In genomic region chr6:26430787-26431186, GRCh38 we compare ENCODE assay signal across 20 cellular contexts. TPM values are rescaled to one million over a fixed set of nuclear protein-coding genes. Genes with fewer than 3 reads are reported as not detected.
DNase-seq lines count a peak whose midpoint lies in the region; ATAC-seq, FAIRE-seq and TF ChIP-seq lines count a peak whose summit lies in the region.
"Had no signal": no experiment of that assay in that cellular context is flagged by ENCODE, and none has a peak within 500 bp of the region (broad histone marks: within the 10 kb centered on the region; RNA-seq: fewer than 3 reads in every experiment).

No MANE protein-coding gene starts in this region.

- H3K4me3 Mint-ChIP-seq in MCF 10A (ENCODE audit: unreplicated experiment) (no peak overlapping the region), astrocyte (ENCODE audit: unreplicated experiment) (peak overlapping the region; percentile 34), neural crest cell (no peak overlapping the region)
- H3K4me3 Mint-ChIP-seq in stimulated activated effector memory CD8-positive, alpha-beta T cell treated with anti-CD3 and anti-CD28 coated beads, Interleukin-12 subunit alpha, Interleukin-12 subunit beta, amount 100 ng/mL, for 72 hours, result no peak overlapping the region
- H3K4me3 Mint-ChIP-seq: B cell; CD8-positive, alpha-beta T cell; GM23338; HFFc6 had no signal

- no peaks in the 10 kb centered on the region for H3K79me2 ChIP-seq in astrocyte (ENCODE audit: insufficient read depth, low read length)

- no peaks in the 10 kb centered on the region for H3K36me3 ChIP-seq in breast epithelium
- H3K36me3 ChIP-seq in astrocyte (ENCODE audit: insufficient read depth, low read length), result peaks cover 29% of the 10 kb centered on the region

- DNase-seq in MCF 10A (ENCODE audit: unreplicated experiment), result no peak
- no peak for DNase-seq in breast epithelium (ENCODE audit: low spot score in 2 of 2)
- no peak for DNase-seq in astrocyte (ENCODE audit: low read depth)
- DNase-seq in neural crest cell (ENCODE audit: low read depth, low spot score), result no peak
- no peak for DNase-seq in stimulated activated effector memory CD8-positive, alpha-beta T cell treated with anti-CD3 and anti-CD28 coated beads, Interleukin-12 subunit alpha, Interleukin-12 subunit beta, amount 100 ng/mL, for 72 hours (ENCODE audit: low spot score in 2 of 2)
- no peak for DNase-seq in NCI-H1436 (lab: John Stamatoyannopoulos, UW)
- no peak for DNase-seq in activated naive CD4-positive, alpha-beta T cell treated with anti-CD3 and anti-CD28 coated beads, Interleukin-2, amount 50 U/mL, for 16 hours
- no peak for DNase-seq in NCI-H2029 treated with DMSO at 0.1 percent for 48 hours (lab: John Stamatoyannopoulos, UW)
- DNase-seq: 8988T; Calu3; CD8-positive, alpha-beta T cell; DMS79 treated with DMSO at 0.1 percent for 48 hours; GF-D8; HFFc6 had no signal

- ATAC-seq in stimulated activated effector memory CD8-positive, alpha-beta T cell treated with anti-CD3 and anti-CD28 coated beads, Interleukin-12 subunit alpha, Interleukin-12 subunit beta, amount 100 ng/mL, for 72 hours, result no peak
- ATAC-seq: CD8-positive, alpha-beta T cell; GM23338; HCT116 had no signal

- H3K27me3 ChIP-seq in breast epithelium (no peaks in the 10 kb centered on the region), astrocyte (ENCODE audit: insufficient read depth, low read length) (no peaks in the 10 kb centered on the region)
- H3K27me3 ChIP-seq: BLaER1 treated with 17β-estradiol and CSF1 and Interleukin-3, amounts not matched to agents 10 nM and 100 nM had no signal

- H3K36me3 Mint-ChIP-seq in MCF 10A (ENCODE audit: insufficient read depth, unreplicated experiment), result peaks cover 38% of the 10 kb centered on the region
- peaks cover 55% of the 10 kb centered on the region for H3K36me3 Mint-ChIP-seq in astrocyte (ENCODE audit: low read depth, unreplicated experiment)
- peaks cover 70% of the 10 kb centered on the region for H3K36me3 Mint-ChIP-seq in neural crest cell (ENCODE audit: low read depth)
- peaks cover 6% of the 10 kb centered on the region for H3K36me3 Mint-ChIP-seq in stimulated activated effector memory CD8-positive, alpha-beta T cell treated with anti-CD3 and anti-CD28 coated beads, Interleukin-12 subunit alpha, Interleukin-12 subunit beta, amount 100 ng/mL, for 72 hours

- H3K27ac ChIP-seq in breast epithelium (no peak overlapping the region), astrocyte (ENCODE audit: low read depth, low read length) (no peak overlapping the region)

- H3K27ac Mint-ChIP-seq in MCF 10A (ENCODE audit: low read depth, unreplicated experiment) (peak overlapping the region; percentile 84), astrocyte (ENCODE audit: unreplicated experiment) (no peak overlapping the region), neural crest cell (ENCODE audit: unreplicated experiment) (peak overlapping the region; percentile 35)
- H3K27ac Mint-ChIP-seq in stimulated activated effector memory CD8-positive, alpha-beta T cell treated with anti-CD3 and anti-CD28 coated beads, Interleukin-12 subunit alpha, Interleukin-12 subunit beta, amount 100 ng/mL, for 72 hours, result peak overlapping the region; percentile 8
- H3K27ac Mint-ChIP-seq: B cell; CD8-positive, alpha-beta T cell; GM23338; HFFc6 had no signal

- H4K20me1 ChIP-seq in astrocyte (ENCODE audit: insufficient read depth, low read length), result no peaks in the 10 kb centered on the region
- H4K20me1 ChIP-seq: BLaER1 treated with 17β-estradiol and CSF1 and Interleukin-3, amounts not matched to agents 10 nM and 100 nM had no signal

- BruUV-seq in MCF 10A (replicated peaks; lab: Mats Ljungman, UMichigan), result no TSS peak

- no peak for TF ChIP-seq POLR2A in breast epithelium (IDR thresholded peaks at IDR 0.05)

- no peak for FAIRE-seq in astrocyte (lab: Jason Lieb, UNC)
- FAIRE-seq: H54, HTR-8/SVneo had no signal

- no peak for TF ChIP-seq CTCF in MCF 10A (IDR thresholded peaks at IDR 0.05; ENCODE audit: unreplicated experiment)
- no peak for TF ChIP-seq CTCF in breast epithelium (IDR thresholded peaks at IDR 0.05)
- no peak for TF ChIP-seq CTCF in astrocyte (IDR thresholded peaks at IDR 0.05; ENCODE audit: insufficient read depth, low read depth, low read length)
- TF ChIP-seq CTCF in neural crest cell (conservative IDR thresholded peaks at IDR 0.05), result no peak

- peaks cover 12% of the 10 kb centered on the region for H3K9me3 Mint-ChIP-seq in MCF 10A (ENCODE audit: unreplicated experiment)
- H3K9me3 Mint-ChIP-seq in astrocyte (ENCODE audit: unreplicated experiment), result peaks cover 16% of the 10 kb centered on the region
- peaks cover 14% of the 10 kb centered on the region for H3K9me3 Mint-ChIP-seq in neural crest cell
- H3K9me3 Mint-ChIP-seq in stimulated activated effector memory CD8-positive, alpha-beta T cell treated with anti-CD3 and anti-CD28 coated beads, Interleukin-12 subunit alpha, Interleukin-12 subunit beta, amount 100 ng/mL, for 72 hours, result peaks cover 8% of the 10 kb centered on the region

- no peaks in the 10 kb centered on the region for H3K27me3 Mint-ChIP-seq in MCF 10A (ENCODE audit: insufficient read depth, unreplicated experiment)
- H3K27me3 Mint-ChIP-seq in astrocyte (ENCODE audit: low read depth, unreplicated experiment), result no peaks in the 10 kb centered on the region
- no peaks in the 10 kb centered on the region for H3K27me3 Mint-ChIP-seq in neural crest cell (ENCODE audit: low read depth)
- H3K27me3 Mint-ChIP-seq: B cell had no signal

- H3K4me2 ChIP-seq in astrocyte (ENCODE audit: low read length), result no peak overlapping the region
- H3K4me2 ChIP-seq: GM23338 had no signal

- no peak overlapping the region for H2AFZ ChIP-seq in astrocyte (ENCODE audit: low read depth, low read length)
- H2AFZ ChIP-seq: GM23338 had no signal

- CTCF ChIA-PET in MCF 10A (lab: Yijun Ruan, JAX), result interaction anchor here (0.6 kb wide), 1 partner anchor 89 kb away, joined by 3 read pairs; no protein-coding TSS in a partner anchor

- POLR2A ChIA-PET in MCF 10A (lab: Yijun Ruan, JAX), result interaction anchor here (0.5 to 1.0 kb wide), 3 partner anchors 7 to 10 kb away, joined by 3 read pairs; no protein-coding TSS in a partner anchor

- H3K4me1 ChIP-seq in breast epithelium, result no peaks in the 10 kb centered on the region
- peaks cover 3% of the 10 kb centered on the region for H3K4me1 ChIP-seq in astrocyte (ENCODE audit: insufficient read depth, low read length)

- H3K4me1 Mint-ChIP-seq in MCF 10A (ENCODE audit: insufficient read depth, unreplicated experiment), result peaks cover 28% of the 10 kb centered on the region
- no peaks in the 10 kb centered on the region for H3K4me1 Mint-ChIP-seq in astrocyte (ENCODE audit: low read depth, unreplicated experiment)
- no peaks in the 10 kb centered on the region for H3K4me1 Mint-ChIP-seq in neural crest cell
- peaks cover 10% of the 10 kb centered on the region for H3K4me1 Mint-ChIP-seq in stimulated activated effector memory CD8-positive, alpha-beta T cell treated with anti-CD3 and anti-CD28 coated beads, Interleukin-12 subunit alpha, Interleukin-12 subunit beta, amount 100 ng/mL, for 72 hours
- H3K4me1 Mint-ChIP-seq: B cell, GM23338 had no signal

- no peak overlapping the region for H3K4me3 ChIP-seq in breast epithelium
- H3K4me3 ChIP-seq in astrocyte (ENCODE audit: insufficient read depth, low read depth, low read length), result no peak overlapping the region
- H3K4me3 ChIP-seq: BLaER1 treated with 17β-estradiol and CSF1 and Interleukin-3, amounts not matched to agents 10 nM and 100 nM; GM23338 had no signal

- no peak overlapping the region for H3K9ac ChIP-seq in astrocyte (ENCODE audit: low read length)
- H3K9ac ChIP-seq: BLaER1 treated with 17β-estradiol and CSF1 and Interleukin-3, amounts not matched to agents 10 nM and 100 nM had no signal

- H3K9me3 ChIP-seq in breast epithelium (peaks cover 5 to 6% of the 10 kb centered on the region in 2 donors), astrocyte (ENCODE audit: insufficient read depth, low read depth, low read length) (no peaks in the 10 kb centered on the region)

- intact Hi-C loops in MCF 10A (cut with micrococcal nuclease), result no loop called here
- intact Hi-C loops in breast epithelium (cut with DNase I; ENCODE audit: low total_unique reads), result loop anchor here (10.0 kb wide), 1 partner anchor 666 kb away; no protein-coding TSS in a partner anchor

RNA-seq across cellular contexts. Expression of gene BTN3A3, which starts 9.5 kb away (rescaled TPM):
- total RNA-seq in MCF 10A (2022) (7.4 and 9.8 TPM in 2 replicates), breast epithelium (10 to 100 TPM in 2 of 3 donors, 1 to 10 TPM in 1; 7.4 to 18.0 (median 12.5) TPM), astrocyte (4.7 and 6.2 TPM in 2 replicates), neural crest cell (4.2 and 5.1 TPM in 2 replicates)

RNA-seq across cellular contexts. Expression of gene BTN2A1, which starts 27.0 kb away (rescaled TPM):
- total RNA-seq in MCF 10A (2022) (14.6 and 16.9 TPM in 2 replicates), breast epithelium (10 to 100 TPM; 10.6 to 19.6 (median 14.1) TPM), astrocyte (50.4 and 51.5 TPM in 2 replicates), neural crest cell (25.2 and 25.8 TPM in 2 replicates)

RNA-seq across cellular contexts. Expression of gene BTN3A1, which starts 28.7 kb away (rescaled TPM):
- total RNA-seq in MCF 10A (2022) (8.0 and 15.5 TPM in 2 replicates), breast epithelium (10 to 100 TPM in 2 of 3 donors, 1 to 10 TPM in 1; 9.1 to 23.4 (median 12.8) TPM), astrocyte (22.2 and 29.9 TPM in 2 replicates), neural crest cell (12.7 and 13.8 TPM in 2 replicates)

RNA-seq across cellular contexts. Expression of gene BTN2A2, which starts 47.9 kb away (rescaled TPM):
- 6.7 and 8.7 TPM in 2 replicates for total RNA-seq in MCF 10A (2022)
- 10 to 100 TPM in 2 of 3 donors, 1 to 10 TPM in 1; 4.8 to 18.7 (median 11.5) TPM for total RNA-seq in breast epithelium
- 19.9 and 25.1 TPM in 2 replicates for total RNA-seq in astrocyte
- 24.5 and 25.0 TPM in 2 replicates for total RNA-seq in neural crest cell
